ENCODE assay signal across 15 cellular contexts in the genomic region with DNA sequence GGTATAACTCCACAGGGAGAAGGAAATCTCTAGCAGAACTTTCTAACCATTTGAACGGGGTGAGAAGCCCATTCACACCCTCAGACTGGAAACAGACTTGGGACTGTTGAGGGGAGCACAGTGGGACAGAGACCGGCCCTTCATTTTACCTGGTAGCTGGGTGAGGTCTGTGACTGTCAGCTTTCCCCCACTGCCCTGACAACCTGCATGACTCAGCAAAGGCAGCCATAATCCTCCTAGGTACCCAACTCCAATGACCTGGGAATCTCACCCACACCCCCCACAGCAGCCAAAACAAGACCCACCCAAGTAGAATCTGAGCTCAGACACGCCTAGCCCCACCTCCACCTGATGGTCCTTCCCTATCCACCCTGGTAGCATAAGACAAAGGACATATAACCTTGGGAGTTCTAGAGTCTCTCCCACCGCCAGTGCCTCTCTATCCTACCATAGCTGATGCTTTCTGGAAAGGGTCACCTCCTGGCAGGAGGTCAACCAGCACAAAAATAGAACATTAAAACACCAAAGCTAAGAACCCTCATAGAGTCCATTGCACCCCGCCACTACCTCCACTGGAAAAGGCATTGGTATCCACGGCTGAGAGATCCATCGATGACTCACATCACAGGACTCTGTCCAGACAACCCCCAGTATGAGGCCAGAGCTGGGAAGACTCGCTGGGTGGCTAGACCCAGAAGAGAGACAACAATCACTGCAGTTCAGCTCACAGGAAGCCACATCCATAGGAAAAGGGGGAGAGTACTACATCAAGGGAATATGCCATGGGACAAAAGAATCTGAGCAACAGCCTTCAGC. TPM values are rescaled to one million over a fixed set of nuclear protein-coding genes. Genes with fewer than 3 reads are reported as not detected.
DNase-seq lines count a peak whose midpoint lies in the region; ATAC-seq, FAIRE-seq and TF ChIP-seq lines count a peak whose summit lies in the region.
"Had no signal": no experiment of that assay in that cellular context is flagged by ENCODE, and none has a peak within 500 bp of the region (broad histone marks: within the 10 kb centered on the region; RNA-seq: fewer than 3 reads in every experiment).

No MANE protein-coding gene starts in this region.

- peaks cover 45 to 56% of the 10 kb centered on the region in 2 donors for H3K4me1 Mint-ChIP-seq in natural killer cell treated with Interleukin-12 subunit alpha and Interleukin-12 subunit beta and Interleukin-15 and Interleukin-18, amount 100 ng/mL, for 72 hours (ENCODE audit: low read depth in 2 of 2)
- H3K4me1 Mint-ChIP-seq in natural killer cell: peaks cover 78 to 88% of the 10 kb centered on the region in 2 donors
- H3K4me1 Mint-ChIP-seq in activated naive CD8-positive, alpha-beta T cell (ENCODE audit: low read depth): peaks cover 60% of the 10 kb centered on the region

- H3K27me3 ChIP-seq in testis: no peaks in the 10 kb centered on the region
- H3K27me3 ChIP-seq: BLaER1 treated with 17β-estradiol and CSF1 and Interleukin-3, amounts not matched to agents 10 nM and 100 nM; gastroesophageal sphincter had no signal

- 96% methylated on average over 8 of the region's 8 CpGs for WGBS in testis, 2 donors

- no peak overlapping the region for H3K4me3 Mint-ChIP-seq in natural killer cell treated with Interleukin-12 subunit alpha and Interleukin-12 subunit beta and Interleukin-15 and Interleukin-18, amount 100 ng/mL, for 72 hours
- H3K4me3 Mint-ChIP-seq in natural killer cell: no peak overlapping the region
- H3K4me3 Mint-ChIP-seq in activated naive CD8-positive, alpha-beta T cell: no peak overlapping the region

- no peaks in the 10 kb centered on the region for H3K4me1 ChIP-seq in testis

- peaks cover 24% of the 10 kb centered on the region for H3K36me3 Mint-ChIP-seq in natural killer cell treated with Interleukin-12 subunit alpha and Interleukin-12 subunit beta and Interleukin-15 and Interleukin-18, amount 100 ng/mL, for 72 hours
- no peaks in the 10 kb centered on the region for H3K36me3 Mint-ChIP-seq in natural killer cell
- peaks cover 39% of the 10 kb centered on the region for H3K36me3 Mint-ChIP-seq in activated naive CD8-positive, alpha-beta T cell

- DNase-seq in natural killer cell treated with Interleukin-12 subunit alpha and Interleukin-12 subunit beta and Interleukin-15 and Interleukin-18, amount 100 ng/mL, for 72 hours (ENCODE audit: low spot score): no peak
- DNase-seq in natural killer cell (no peak), foreskin melanocyte (peak; percentile 10), urothelium cell line (ENCODE audit: low spot score) (peak; percentile 78), NCI-H2171 (lab: John Stamatoyannopoulos, UW) (no peak), testis (no peak), HuH-7 (ENCODE audit: low spot score) (no peak)
- DNase-seq: anterior cingulate cortex, NCI-H2081 treated with DMSO at 0.1 percent for 48 hours had no signal

- H3K9me3 ChIP-seq in testis: no peaks in the 10 kb centered on the region

- H3K9me3 Mint-ChIP-seq in natural killer cell treated with Interleukin-12 subunit alpha and Interleukin-12 subunit beta and Interleukin-15 and Interleukin-18, amount 100 ng/mL, for 72 hours: peaks cover 3% of the 10 kb centered on the region
- H3K9me3 Mint-ChIP-seq in natural killer cell: no peaks in the 10 kb centered on the region
- no peaks in the 10 kb centered on the region for H3K9me3 Mint-ChIP-seq in activated naive CD8-positive, alpha-beta T cell (ENCODE audit: low read depth)

- H3K27ac ChIP-seq in testis: no peak overlapping the region
- H3K27ac ChIP-seq: BLaER1 treated with 17β-estradiol and CSF1 and Interleukin-3, amounts not matched to agents 10 nM and 100 nM; gastroesophageal sphincter had no signal

- intact Hi-C loops in natural killer cell (cut with micrococcal nuclease): no loop called here
- intact Hi-C loops in testis (cut with DNase I; ENCODE audit: low total_unique reads): no loop called here

- H3K27me3 Mint-ChIP-seq in natural killer cell treated with Interleukin-12 subunit alpha and Interleukin-12 subunit beta and Interleukin-15 and Interleukin-18, amount 100 ng/mL, for 72 hours: no peaks in the 10 kb centered on the region
- H3K27me3 Mint-ChIP-seq in natural killer cell (ENCODE audit: low read depth in 2 of 2): no peaks in the 10 kb centered on the region
- H3K27me3 Mint-ChIP-seq in activated naive CD8-positive, alpha-beta T cell: no peaks in the 10 kb centered on the region

- TF ChIP-seq CTCF in natural killer cell (IDR thresholded peaks at IDR 0.05) (no peak), testis (IDR thresholded peaks at IDR 0.05) (no peak)

- H3K27ac Mint-ChIP-seq in natural killer cell treated with Interleukin-12 subunit alpha and Interleukin-12 subunit beta and Interleukin-15 and Interleukin-18, amount 100 ng/mL, for 72 hours: peak overlapping the region; percentile 4 to 76
- H3K27ac Mint-ChIP-seq in natural killer cell: peak overlapping the region in 1 of 2 donors; percentile 68
- H3K27ac Mint-ChIP-seq in activated naive CD8-positive, alpha-beta T cell: peak overlapping the region; percentile 73

- H3K36me3 ChIP-seq in testis (ENCODE audit: low read depth, missing control alignments): no peaks in the 10 kb centered on the region

- no peak for FAIRE-seq in urothelium cell line (lab: Jason Lieb, UNC)
- FAIRE-seq: GM12892 had no signal

- TF ChIP-seq POLR2A in testis (IDR thresholded peaks at IDR 0.05): no peak

- no peak overlapping the region for H3K4me3 ChIP-seq in testis
- H3K4me3 ChIP-seq: BLaER1 treated with 17β-estradiol and CSF1 and Interleukin-3, amounts not matched to agents 10 nM and 100 nM; gastroesophageal sphincter had no signal

- no peak for ATAC-seq in natural killer cell treated with Interleukin-12 subunit alpha and Interleukin-12 subunit beta and Interleukin-15 and Interleukin-18, amount 100 ng/mL, for 72 hours
- ATAC-seq in natural killer cell: no peak
- ATAC-seq: activated CD4-positive, CD25-positive, alpha-beta regulatory T cell treated with anti-CD3 and anti-CD28 coated beads, Interleukin-2, amount 50 U/mL, for 24 hours; gastroesophageal sphincter; Right ventricle myocardium inferior had no signal

RNA-seq across cellular contexts. Expression of gene SENP7, which starts 28.0 kb away (rescaled TPM):
- total RNA-seq in natural killer cell treated with Interleukin-12 subunit alpha and Interleukin-12 subunit beta and Interleukin-15 and Interleukin-18, amount 100 ng/mL, for 72 hours: 10 to 100 TPM; 17.3 to 17.9 TPM
- total RNA-seq in natural killer cell (10 to 100 TPM; 41.4 to 60.6 (median 52.7) TPM), testis (10 to 100 TPM; 23.9 to 25.7 TPM)
- 12.6 TPM for polyA plus RNA-seq in testis (ENCODE audit: insufficient read depth, low read depth, low replicate concordance)

Comparison
In these comparisons a context has a peak if more than half of its experiments do, and no peak if none do; other contexts are left out.
1. DNase-seq: peak in foreskin melanocyte (single experiment) and urothelium cell line (single experiment); none in natural killer cell treated with Interleukin-12 subunit alpha and Interleukin-12 subunit beta and Interleukin-15 and Interleukin-18, amount 100 ng/mL, for 72 hours (single experiment), natural killer cell (single experiment), NCI-H2171 (single experiment), testis (single experiment) and HuH-7 (single experiment).